Comparison of ENCODE assay signal across 8 cellular contexts in the genomic region with DNA sequence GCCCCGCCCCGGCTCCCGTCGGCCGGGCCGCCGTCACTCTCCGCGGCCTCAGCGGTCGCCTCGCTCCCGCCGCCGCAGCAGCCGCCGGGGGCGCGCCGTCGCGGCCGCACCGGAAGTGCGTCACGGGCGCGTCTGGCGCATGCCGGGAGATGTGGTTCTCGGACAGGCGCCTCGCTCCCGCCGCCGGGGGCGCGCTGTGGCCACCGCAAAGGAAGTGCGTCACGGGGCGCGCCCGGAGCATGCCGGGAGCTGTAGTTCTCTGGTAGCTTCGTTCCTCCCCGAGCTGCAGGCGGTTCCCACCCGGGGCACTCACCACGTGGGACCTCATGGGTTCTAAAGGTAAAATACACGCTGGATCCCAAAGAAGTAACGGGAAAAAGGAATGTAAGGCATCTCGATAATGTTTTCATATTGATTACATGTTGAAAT. TPM values are rescaled to one million over a fixed set of nuclear protein-coding genes. Genes with fewer than 3 reads are reported as not detected.
A peak's percentile ranks its signal among the peaks of the same experiment; 100 is the strongest.
DNase-seq lines count a peak whose midpoint lies in the region; ATAC-seq and TF ChIP-seq lines count a peak whose summit lies in the region.

A gene with protein sequence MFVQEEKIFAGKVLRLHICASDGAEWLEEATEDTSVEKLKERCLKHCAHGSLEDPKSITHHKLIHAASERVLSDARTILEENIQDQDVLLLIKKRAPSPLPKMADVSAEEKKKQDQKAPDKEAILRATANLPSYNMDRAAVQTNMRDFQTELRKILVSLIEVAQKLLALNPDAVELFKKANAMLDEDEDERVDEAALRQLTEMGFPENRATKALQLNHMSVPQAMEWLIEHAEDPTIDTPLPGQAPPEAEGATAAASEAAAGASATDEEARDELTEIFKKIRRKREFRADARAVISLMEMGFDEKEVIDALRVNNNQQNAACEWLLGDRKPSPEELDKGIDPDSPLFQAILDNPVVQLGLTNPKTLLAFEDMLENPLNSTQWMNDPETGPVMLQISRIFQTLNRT (minus strand): TSS at position 97 of the 429 bp plus-strand sequence. CDS start 211 bp downstream, outside the sequence.

- CTCF ChIA-PET in CD8-positive, alpha-beta T cell (lab: Charles Lee): interaction anchor here (1.1 kb wide), 1 partner anchor 161 kb away, joined by 3 read pairs; no protein-coding TSS in a partner anchor
- CTCF ChIA-PET in activated CD8-positive, alpha-beta memory T cell treated with anti-CD3 and anti-CD28 coated beads for 36 hours (lab: Charles Lee): no interaction called here

- peak within 1 kb of the TSS; percentile 45 for H3K27ac ChIP-seq in CD8-positive, alpha-beta T cell (ENCODE audit: low read depth, low read length)
- peak within 1 kb of the TSS; percentile 51 for H3K27ac ChIP-seq in effector memory CD4-positive, alpha-beta T cell (ENCODE audit: insufficient read depth, low read length, poor library complexity, severe bottlenecking)

- H3K4me1 ChIP-seq in CD8-positive, alpha-beta T cell (ENCODE audit: insufficient read depth, low read length): peaks cover 15% of the 10 kb centered on the region
- H3K4me1 ChIP-seq in effector memory CD4-positive, alpha-beta T cell (ENCODE audit: control insufficient read depth, insufficient read depth, low read length, poor library complexity, severe bottlenecking): peaks cover 11% of the 10 kb centered on the region

- peaks cover 31% of the 10 kb centered on the region for H3K4me1 Mint-ChIP-seq in CD8-positive, alpha-beta T cell (ENCODE audit: low read depth)

- H3K27ac Mint-ChIP-seq in CD8-positive, alpha-beta T cell: peak within 1 kb of the TSS; percentile 82

- peak within 1 kb of the TSS; percentile 73 for H3K4me3 ChIP-seq in CD8-positive, alpha-beta T cell (ENCODE audit: low read depth, low read length)
- peak within 1 kb of the TSS; percentile 88 for H3K4me3 ChIP-seq in effector memory CD4-positive, alpha-beta T cell (ENCODE audit: insufficient read depth, low read depth, low read length, poor library complexity, severe bottlenecking)

- peak within 1 kb of the TSS; percentile 88 for H3K4me3 Mint-ChIP-seq in CD8-positive, alpha-beta T cell

- H3K36me3 ChIP-seq in CD8-positive, alpha-beta T cell (ENCODE audit: insufficient read depth, low read length): no peaks in the 10 kb centered on the region
- no peaks in the 10 kb centered on the region for H3K36me3 ChIP-seq in effector memory CD4-positive, alpha-beta T cell (ENCODE audit: control insufficient read depth, insufficient read depth, low read length)

- peaks cover 2% of the 10 kb centered on the region for H3K36me3 Mint-ChIP-seq in CD8-positive, alpha-beta T cell

- ATAC-seq in CD8-positive, alpha-beta T cell: peak; percentile 88
- peak; percentile 88 for ATAC-seq in GM21360 (IDR thresholded peaks at IDR 0.05; ENCODE audit: unreplicated experiment)

- H3K9me3 Mint-ChIP-seq in CD8-positive, alpha-beta T cell: no peaks in the 10 kb centered on the region

- H3K27me3 ChIP-seq in CD8-positive, alpha-beta T cell (ENCODE audit: insufficient read depth, low read length): no peaks in the 10 kb centered on the region
- H3K27me3 ChIP-seq in effector memory CD4-positive, alpha-beta T cell (replicated peaks; ENCODE audit: control insufficient read depth, insufficient read depth, low read length, poor library complexity, severe bottlenecking): no peaks in the 10 kb centered on the region

- POLR2A ChIA-PET in CD8-positive, alpha-beta T cell (lab: Charles Lee): interaction anchor here (0.9 to 1.2 kb wide), 3 partner anchors 132 to 156 kb away, joined by 3 to 5 read pairs (median 4); no protein-coding TSS in a partner anchor
- POLR2A ChIA-PET in activated CD8-positive, alpha-beta memory T cell treated with anti-CD3 and anti-CD28 coated beads for 36 hours (lab: Charles Lee): interaction anchor here (0.5 to 2.4 kb wide), 3 partner anchors 36 to 484 kb away, joined by 4 to 10 read pairs (median 4); no protein-coding TSS in a partner anchor

- TF ChIP-seq CTCF in CD8-positive, alpha-beta T cell (IDR thresholded peaks at IDR 0.05): peak; percentile 26

- DNase-seq in CD8-positive, alpha-beta T cell: peak; percentile 88 to 97 (median 94)
- DNase-seq in HT1080 (ENCODE audit: low read depth): peak; percentile 96
- peak; percentile 84 for DNase-seq in NK-92 treated with Interleukin-12 subunit alpha and Interleukin-12 subunit beta, amount 100 ng/mL, for 24 hours (lab: John Stamatoyannopoulos, UW)
- DNase-seq in effector memory CD4-positive, alpha-beta T cell: peak; percentile 90 to 91 (median 90)
- DNase-seq in medulla oblongata (ENCODE audit: extremely low spot score): peak; percentile 97
- DNase-seq in stimulated activated CD4-positive, alpha-beta T cell treated with anti-CD3 and anti-CD28 coated beads, TNF-alpha, amount 100 ng/mL, for 48 hours (ENCODE audit: low read depth in 3 of 3): peak; percentile 86 to 90 (median 88)

- H3K27me3 Mint-ChIP-seq in CD8-positive, alpha-beta T cell (ENCODE audit: low read depth): no peaks in the 10 kb centered on the region

- intact Hi-C loops in CD8-positive, alpha-beta T cell (cut with DNase I, micrococcal nuclease): loop anchor here (1.0 to 10.0 kb wide), 14 partner anchors 18 to 1894 kb away; a partner anchor contains a TSS

- no peaks in the 10 kb centered on the region for H3K9me3 ChIP-seq in CD8-positive, alpha-beta T cell (ENCODE audit: low read length)
- H3K9me3 ChIP-seq in effector memory CD4-positive, alpha-beta T cell (ENCODE audit: control insufficient read depth, low read length): no peaks in the 10 kb centered on the region

RNA-seq across cellular contexts. Expression of the gene that starts here (rescaled TPM):
- 10 to 100 TPM; 18.5 to 22.0 TPM for total RNA-seq in CD8-positive, alpha-beta T cell
- 115 and 127 TPM in 2 replicates for total RNA-seq in HT1080 (2014; rRNA removed; shearing (Covaris generic))
- 67.3 and 73.6 TPM in 2 replicates for polyA plus RNA-seq in HT1080 (2015; cell fraction: cytosol; rRNA removed)
- polyA plus RNA-seq in HT1080 (2015; cell fraction: nucleus; rRNA removed): 57.9 and 61.6 TPM in 2 replicates
- total RNA-seq in activated CD8-positive, alpha-beta memory T cell treated with anti-CD3 and anti-CD28 coated beads for 36 hours: 10 to 100 TPM; 33.5 to 34.3 TPM

Comparison
In these comparisons a context has a peak if more than half of its experiments do, and no peak if none do; other contexts are left out.
1. Peak in every context shown above with its lines: DNase-seq, ATAC-seq, H3K4me3 ChIP-seq and H3K27ac ChIP-seq.